17 cellular contexts compared by ENCODE assay signal in genomic region chr12:66713984-66714383, GRCh38. TPM values are rescaled to one million over a fixed set of nuclear protein-coding genes. Genes with fewer than 3 reads are reported as not detected.
DNase-seq lines count a peak whose midpoint lies in the region; ATAC-seq, FAIRE-seq and TF ChIP-seq lines count a peak whose summit lies in the region.
"Had no signal": no experiment of that assay in that cellular context is flagged by ENCODE, and none has a peak within 500 bp of the region (broad histone marks: within the 10 kb centered on the region; RNA-seq: fewer than 3 reads in every experiment).

No MANE protein-coding gene starts in this region.

- peak overlapping the region; percentile 33 to 46 for H3K4me3 ChIP-seq in duodenal mucosa (ENCODE audit: low read depth in 1 of 2, low read length in 2 of 2)
- H3K4me3 ChIP-seq: prostate gland had no signal

- H3K36me3 Mint-ChIP-seq in activated naive CD4-positive, alpha-beta T cell treated with anti-CD3 and anti-CD28 coated beads, Interleukin-2, amount 10 ng/mL, durations not matched to agents 7 days and 5 days = no peaks in the 10 kb centered on the region
- peaks cover 6 to 7% of the 10 kb centered on the region in 2 donors for H3K36me3 Mint-ChIP-seq in activated naive CD4-positive, alpha-beta T cell treated with anti-CD3 and anti-CD28 coated beads, Interleukin-2, amount 50 U/mL, for 72 hours
- H3K36me3 Mint-ChIP-seq in nephron progenitor cell (ENCODE audit: low read depth) = no peaks in the 10 kb centered on the region

- no peak for DNase-seq in activated naive CD4-positive, alpha-beta T cell treated with anti-CD3 and anti-CD28 coated beads, Interleukin-2, amount 10 ng/mL, durations not matched to agents 7 days and 5 days
- no peak for DNase-seq in activated naive CD4-positive, alpha-beta T cell treated with anti-CD3 and anti-CD28 coated beads, Interleukin-2, amount 50 U/mL, for 72 hours (ENCODE audit: low spot score in 2 of 2)
- no peak for DNase-seq in stimulated activated naive CD8-positive, alpha-beta T cell treated with anti-CD3 and anti-CD28 coated beads, Interleukin-15, amount 100 ng/mL, for 72 hours
- DNase-seq in CD1c-positive myeloid dendritic cell (ENCODE audit: extremely low spot score) (no peak), GM19239 (ENCODE audit: insufficient read length, low spot score) (no peak), nephron progenitor cell (no peak)
- DNase-seq: DMS79 treated with DMSO at 0.1 percent for 48 hours, foreskin melanocyte, H9, midbrain, NCI-H2081 treated with DMSO at 0.1 percent for 48 hours, SHP77, upper lobe of left lung had no signal

- ATAC-seq in activated naive CD4-positive, alpha-beta T cell treated with anti-CD3 and anti-CD28 coated beads, Interleukin-2, amount 50 U/mL, for 72 hours = no peak
- peak; percentile 61 for ATAC-seq in HG03439 (IDR thresholded peaks at IDR 0.05; ENCODE audit: unreplicated experiment)
- no peak for ATAC-seq in stimulated activated naive CD8-positive, alpha-beta T cell treated with anti-CD3 and anti-CD28 coated beads, Interleukin-15, amount 100 ng/mL, for 72 hours

- peaks cover 43% of the 10 kb centered on the region for H3K4me1 Mint-ChIP-seq in activated naive CD4-positive, alpha-beta T cell treated with anti-CD3 and anti-CD28 coated beads, Interleukin-2, amount 10 ng/mL, durations not matched to agents 7 days and 5 days
- H3K4me1 Mint-ChIP-seq in stimulated activated naive CD8-positive, alpha-beta T cell treated with anti-CD3 and anti-CD28 coated beads, Interleukin-15, amount 100 ng/mL, for 72 hours = peaks cover 46% of the 10 kb centered on the region
- H3K4me1 Mint-ChIP-seq in nephron progenitor cell = peaks cover 5% of the 10 kb centered on the region

- no peaks in the 10 kb centered on the region for H3K27me3 Mint-ChIP-seq in activated naive CD4-positive, alpha-beta T cell treated with anti-CD3 and anti-CD28 coated beads, Interleukin-2, amount 10 ng/mL, durations not matched to agents 7 days and 5 days
- H3K27me3 Mint-ChIP-seq in stimulated activated naive CD8-positive, alpha-beta T cell treated with anti-CD3 and anti-CD28 coated beads, Interleukin-15, amount 100 ng/mL, for 72 hours = no peaks in the 10 kb centered on the region
- H3K27me3 Mint-ChIP-seq in nephron progenitor cell (ENCODE audit: low read depth, poor library complexity) = peaks cover 4% of the 10 kb centered on the region

- H3K9ac ChIP-seq in duodenal mucosa (ENCODE audit: low read depth in 1 of 2, low read length in 2 of 2) = no peak overlapping the region

- no peak overlapping the region for H3K27ac ChIP-seq in duodenal mucosa (ENCODE audit: low read depth, low read length)
- H3K27ac ChIP-seq: prostate gland, upper lobe of left lung had no signal

- peak overlapping the region; percentile 31 for H3K4me3 Mint-ChIP-seq in activated naive CD4-positive, alpha-beta T cell treated with anti-CD3 and anti-CD28 coated beads, Interleukin-2, amount 10 ng/mL, durations not matched to agents 7 days and 5 days
- H3K4me3 Mint-ChIP-seq in stimulated activated naive CD8-positive, alpha-beta T cell treated with anti-CD3 and anti-CD28 coated beads, Interleukin-15, amount 100 ng/mL, for 72 hours = peak overlapping the region; percentile 29 to 46
- no peak overlapping the region for H3K4me3 Mint-ChIP-seq in nephron progenitor cell
- H3K4me3 Mint-ChIP-seq: H9 had no signal

- H3K27me3 ChIP-seq in duodenal mucosa (ENCODE audit: control insufficient read depth in 1 of 2, insufficient read depth in 2 of 2, low read length in 2 of 2) = no peaks in the 10 kb centered on the region
- H3K27me3 ChIP-seq: upper lobe of left lung had no signal

- H3K9me3 ChIP-seq in duodenal mucosa (ENCODE audit: control insufficient read depth in 1 of 2, low read length in 2 of 2) = no peaks in the 10 kb centered on the region
- H3K9me3 ChIP-seq: prostate gland, upper lobe of left lung had no signal

- FAIRE-seq in GM19239 (lab: Jason Lieb, UNC) = no peak
- FAIRE-seq: astrocyte had no signal

- no peaks in the 10 kb centered on the region for H3K4me1 ChIP-seq in duodenal mucosa (ENCODE audit: control insufficient read depth in 1 of 2, insufficient read depth in 2 of 2, low read length in 2 of 2)
- H3K4me1 ChIP-seq: prostate gland, upper lobe of left lung had no signal

- H3K36me3 ChIP-seq in duodenal mucosa (ENCODE audit: control insufficient read depth in 1 of 2, insufficient read depth in 2 of 2, low read length in 2 of 2) = no peaks in the 10 kb centered on the region
- H3K36me3 ChIP-seq: prostate gland, upper lobe of left lung had no signal

- H3K27ac Mint-ChIP-seq in activated naive CD4-positive, alpha-beta T cell treated with anti-CD3 and anti-CD28 coated beads, Interleukin-2, amount 10 ng/mL, durations not matched to agents 7 days and 5 days = peak overlapping the region; percentile 68
- peak overlapping the region in 1 of 2 donors; percentile 32 for H3K27ac Mint-ChIP-seq in activated naive CD4-positive, alpha-beta T cell treated with anti-CD3 and anti-CD28 coated beads, Interleukin-2, amount 50 U/mL, for 72 hours
- peak overlapping the region; percentile 22 to 63 for H3K27ac Mint-ChIP-seq in stimulated activated naive CD8-positive, alpha-beta T cell treated with anti-CD3 and anti-CD28 coated beads, Interleukin-15, amount 100 ng/mL, for 72 hours
- H3K27ac Mint-ChIP-seq in nephron progenitor cell = no peak overlapping the region
- H3K27ac Mint-ChIP-seq: H9 had no signal

- CTCF ChIA-PET in activated naive CD4-positive, alpha-beta T cell treated with anti-CD3 and anti-CD28 coated beads, Interleukin-2, amount 10 ng/mL, durations not matched to agents 7 days and 5 days (lab: Charles Lee) = interaction anchor here (0.9 kb wide), 1 partner anchor 147 kb away, joined by 4 read pairs; no protein-coding TSS in a partner anchor

- no peak for TF ChIP-seq CTCF in nephron progenitor cell (IDR thresholded peaks at IDR 0.05)

- H3K9me3 Mint-ChIP-seq in activated naive CD4-positive, alpha-beta T cell treated with anti-CD3 and anti-CD28 coated beads, Interleukin-2, amount 10 ng/mL, durations not matched to agents 7 days and 5 days = no peaks in the 10 kb centered on the region
- H3K9me3 Mint-ChIP-seq in activated naive CD4-positive, alpha-beta T cell treated with anti-CD3 and anti-CD28 coated beads, Interleukin-2, amount 50 U/mL, for 72 hours = peaks cover 6 to 8% of the 10 kb centered on the region in 2 donors
- H3K9me3 Mint-ChIP-seq in stimulated activated naive CD8-positive, alpha-beta T cell treated with anti-CD3 and anti-CD28 coated beads, Interleukin-15, amount 100 ng/mL, for 72 hours = peaks cover 6 to 8% of the 10 kb centered on the region in 2 donors
- H3K9me3 Mint-ChIP-seq in nephron progenitor cell = no peaks in the 10 kb centered on the region

RNA-seq across cellular contexts. Expression of gene GRIP1, which starts 35.1 kb away (rescaled TPM):
- under 1 TPM; 0.66 to 0.82 TPM for total RNA-seq in activated naive CD4-positive, alpha-beta T cell treated with anti-CD3 and anti-CD28 coated beads, Interleukin-2, amount 50 U/mL, for 72 hours
